In the genomic region with DNA sequence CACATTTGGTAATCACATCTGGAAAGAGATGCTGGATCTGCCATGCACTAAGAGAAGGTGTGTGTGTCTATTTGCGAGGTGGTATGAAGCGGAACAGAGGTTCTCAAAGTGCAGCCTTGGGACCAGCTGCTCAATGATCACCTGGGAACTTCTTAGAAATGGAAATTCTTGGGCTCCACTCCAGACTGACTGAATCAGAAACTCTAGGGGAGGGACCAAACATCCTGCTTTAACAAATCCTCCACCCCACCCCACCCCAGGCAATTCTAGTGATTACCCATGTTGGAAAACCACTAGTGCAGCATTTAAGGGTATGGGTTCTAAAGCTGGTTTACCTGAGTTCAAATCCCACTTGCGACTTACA, we compare ENCODE assay signal across 35 cellular contexts.
DNase-seq lines count a peak whose midpoint lies in the region; ATAC-seq, FAIRE-seq and TF ChIP-seq lines count a peak whose summit lies in the region.
"Had no signal": no experiment of that assay in that cellular context is flagged by ENCODE, and none has a peak within 500 bp of the region (broad histone marks: within the 10 kb centered on the region; RNA-seq: fewer than 3 reads in every experiment).

No MANE protein-coding gene starts in this region.

- H3K4me2 ChIP-seq in mammary epithelial cell (ENCODE audit: insufficient read depth, low read depth, low read length) (no peak overlapping the region), keratinocyte (ENCODE audit: control insufficient read depth, extremely low read depth, insufficient read depth, low read depth, low read length) (peak overlapping the region; percentile 54)

- dilution Hi-C loops in mammary epithelial cell (cut with HindIII; ENCODE audit: low sequenced_read_pairs) (no loop called here), keratinocyte (cut with MboI; ENCODE audit: extremely low pct_ligation_motif_present, low sequenced_read_pairs) (no loop called here)

- H2AFZ ChIP-seq in mammary epithelial cell (ENCODE audit: low read depth, low read length) (no peak overlapping the region), keratinocyte (ENCODE audit: control insufficient read depth, low read length) (no peak overlapping the region)

- H3K79me2 ChIP-seq in mammary epithelial cell (ENCODE audit: insufficient read depth, low read length) (no peaks in the 10 kb centered on the region), keratinocyte (ENCODE audit: control insufficient read depth, insufficient read depth, low read length) (no peaks in the 10 kb centered on the region)

- H3K9ac ChIP-seq in mammary epithelial cell (ENCODE audit: insufficient read depth, low read length) (no peak overlapping the region), keratinocyte (ENCODE audit: control insufficient read depth, extremely low read depth, insufficient read depth, low read length) (peak overlapping the region; percentile 51)

- H3K9me1 ChIP-seq in keratinocyte (ENCODE audit: control insufficient read depth, extremely low read depth, insufficient read depth, low read length): no peaks in the 10 kb centered on the region

- CTCF ChIA-PET in MCF 10A (lab: Yijun Ruan, JAX): interaction anchor here (0.6 to 1.4 kb wide), 4 partner anchors 9 to 831 kb away, joined by 3 to 4 read pairs (median 4); no protein-coding TSS in a partner anchor
- CTCF ChIA-PET in mammary epithelial cell (lab: Charles Lee; ENCODE audit: low non-redundant PET): interaction anchor here (0.6 kb wide), 1 partner anchor 343 kb away, joined by 5 read pairs; no protein-coding TSS in a partner anchor

- no peak overlapping the region for H3K27ac ChIP-seq in breast epithelium
- H3K27ac ChIP-seq in mammary epithelial cell (ENCODE audit: insufficient read depth, low read depth, low read length): peak overlapping the region; percentile 11
- peak overlapping the region; percentile 76 for H3K27ac ChIP-seq in keratinocyte (ENCODE audit: control insufficient read depth, insufficient read depth, low read length)
- H3K27ac ChIP-seq: cardiac muscle cell, heart right ventricle, HL-60, testis had no signal

- H4K20me1 ChIP-seq in mammary epithelial cell (ENCODE audit: insufficient read depth, low read length): no peaks in the 10 kb centered on the region
- no peaks in the 10 kb centered on the region for H4K20me1 ChIP-seq in keratinocyte (ENCODE audit: control insufficient read depth, extremely low read depth, insufficient read depth, low read length)

- H3K4me3 Mint-ChIP-seq in MCF 10A (ENCODE audit: unreplicated experiment) (no peak overlapping the region), type B pancreatic cell (no peak overlapping the region)
- H3K4me3 Mint-ChIP-seq: activated CD8-positive, alpha-beta T cell treated with anti-CD3 and anti-CD28 coated beads for 36 hours; activated naive CD8-positive, alpha-beta T cell treated with anti-CD3 and anti-CD28 coated beads for 36 hours; activated T-helper 17 cell treated with anti-CD3 and anti-CD28 coated beads, Interleukin-2, amount 50 U/mL, for 72 hours; B cell; CD4-positive, alpha-beta memory T cell; H9; nephron; stimulated activated naive CD8-positive, alpha-beta T cell treated with anti-CD3 and anti-CD28 coated beads, Interleukin-15, Interleukin-2, amounts not matched to agents 100 ng/mL and 50 ng/mL, for 24 hours had no signal

- H3K9me3 Mint-ChIP-seq in MCF 10A (ENCODE audit: unreplicated experiment) (no peaks in the 10 kb centered on the region), type B pancreatic cell (no peaks in the 10 kb centered on the region)
- H3K9me3 Mint-ChIP-seq: activated CD8-positive, alpha-beta T cell treated with anti-CD3 and anti-CD28 coated beads for 36 hours; activated naive CD8-positive, alpha-beta T cell treated with anti-CD3 and anti-CD28 coated beads for 36 hours; activated T-helper 17 cell treated with anti-CD3 and anti-CD28 coated beads, Interleukin-2, amount 50 U/mL, for 72 hours; CD4-positive, alpha-beta memory T cell; nephron; stimulated activated naive CD8-positive, alpha-beta T cell treated with anti-CD3 and anti-CD28 coated beads, Interleukin-15, Interleukin-2, amounts not matched to agents 100 ng/mL and 50 ng/mL, for 24 hours had no signal

- no peak for TF ChIP-seq POLR2A in breast epithelium (IDR thresholded peaks at IDR 0.05)

- H3K4me3 ChIP-seq in breast epithelium (no peak overlapping the region), mammary epithelial cell (replicated peaks in 1 of 3; ENCODE audit: insufficient read depth in 1 of 3, low read depth in 2 of 3, low read length in 3 of 3) (no peak overlapping the region), keratinocyte (ENCODE audit: control insufficient read depth in 2 of 3, extremely low read depth in 1 of 3, insufficient read depth in 2 of 3, low read depth in 1 of 3, low read length in 3 of 3) (no peak overlapping the region)
- H3K4me3 ChIP-seq: cardiac muscle cell, heart right ventricle, skin epidermis, testis had no signal

- POLR2A ChIA-PET in MCF 10A (lab: Yijun Ruan, JAX): interaction anchor here (0.5 to 2.6 kb wide), 13 partner anchors 11 to 890 kb away, joined by 3 to 9 read pairs (median 3); a partner anchor contains a TSS

- H3K9me3 ChIP-seq in breast epithelium: no peaks in the 10 kb centered on the region
- no peaks in the 10 kb centered on the region for H3K9me3 ChIP-seq in mammary epithelial cell (replicated peaks; ENCODE audit: insufficient read depth, low read length)
- H3K9me3 ChIP-seq in keratinocyte (ENCODE audit: control insufficient read depth, low read depth, low read length): no peaks in the 10 kb centered on the region
- H3K9me3 ChIP-seq: heart right ventricle, testis had no signal

- no peak for ATAC-seq in HG02840 (IDR thresholded peaks at IDR 0.05; ENCODE audit: low FRiP score, unreplicated experiment)
- ATAC-seq: activated CD8-positive, alpha-beta T cell treated with anti-CD3 and anti-CD28 coated beads for 36 hours; activated T-helper 17 cell treated with anti-CD3 and anti-CD28 coated beads, Interleukin-2, amount 50 U/mL, for 72 hours; heart right ventricle had no signal

- BruUV-seq in MCF 10A (replicated peaks; lab: Mats Ljungman, UMichigan) (no TSS peak), mammary epithelial cell (replicated peaks; lab: Mats Ljungman, UMichigan) (no TSS peak)

- H3K36me3 Mint-ChIP-seq in MCF 10A (ENCODE audit: insufficient read depth, unreplicated experiment) (no peaks in the 10 kb centered on the region), type B pancreatic cell (no peaks in the 10 kb centered on the region)
- H3K36me3 Mint-ChIP-seq: activated naive CD8-positive, alpha-beta T cell treated with anti-CD3 and anti-CD28 coated beads for 36 hours; CD4-positive, alpha-beta memory T cell had no signal

- H3K4me1 ChIP-seq in breast epithelium: no peaks in the 10 kb centered on the region
- peaks cover 50% of the 10 kb centered on the region for H3K4me1 ChIP-seq in mammary epithelial cell (ENCODE audit: insufficient read depth, low read length)
- H3K4me1 ChIP-seq in keratinocyte (ENCODE audit: control insufficient read depth, extremely low read depth, insufficient read depth, low read length): peaks cover 60% of the 10 kb centered on the region

- WGBS in mammary epithelial cell (ENCODE audit: low coverage, missing lambda C conversion rate): 94% methylated on average over 3 of the region's 3 CpGs

- FAIRE-seq in keratinocyte (lab: Jason Lieb, UNC): peak; percentile 84
- FAIRE-seq: colon, GM12891 had no signal

- no peaks in the 10 kb centered on the region for H3K27me3 ChIP-seq in breast epithelium
- no peaks in the 10 kb centered on the region for H3K27me3 ChIP-seq in mammary epithelial cell (ENCODE audit: insufficient read depth, low read length)
- no peaks in the 10 kb centered on the region for H3K27me3 ChIP-seq in keratinocyte (ENCODE audit: control insufficient read depth, extremely low read depth, insufficient read depth, low read length)
- H3K27me3 ChIP-seq: heart right ventricle, testis had no signal

- DNase-seq in MCF 10A (ENCODE audit: unreplicated experiment): no peak
- DNase-seq in breast epithelium (ENCODE audit: low spot score in 2 of 2): no peak
- DNase-seq in mammary epithelial cell: peak; percentile 67
- no peak for DNase-seq in keratinocyte (ENCODE audit: low read depth, low spot score)
- no peak for DNase-seq in type B pancreatic cell (ENCODE audit: extremely low spot score, unreplicated experiment)
- DNase-seq in COLO668 (lab: John Stamatoyannopoulos, UW; ENCODE audit: unreplicated experiment): no peak
- no peak for DNase-seq in AG20443 (ENCODE audit: low spot score)
- DNase-seq: activated CD8-positive, alpha-beta T cell treated with anti-CD3 and anti-CD28 coated beads for 36 hours; activated naive CD8-positive, alpha-beta T cell treated with anti-CD3 and anti-CD28 coated beads for 36 hours; anterior cingulate cortex; CD4-positive, alpha-beta memory T cell; effector CD4-positive, alpha-beta T cell; EL; foreskin fibroblast; H9; heart right ventricle; KG1; kidney glomerular epithelial cell; MM.1S; NCI-H2227 treated with DMSO at 0.1 percent for 48 hours; NCI-H526; NK-92 treated with Interleukin-12 subunit alpha and Interleukin-12 subunit beta, amount 100 ng/mL, for 24 hours; SIG-M5; T-helper 9 cell; testis had no signal

- H3K27ac Mint-ChIP-seq in MCF 10A (ENCODE audit: low read depth, unreplicated experiment): peak overlapping the region; percentile 60
- H3K27ac Mint-ChIP-seq in type B pancreatic cell: peak overlapping the region; percentile 30
- H3K27ac Mint-ChIP-seq: activated CD8-positive, alpha-beta T cell treated with anti-CD3 and anti-CD28 coated beads for 36 hours; activated T-helper 17 cell treated with anti-CD3 and anti-CD28 coated beads, Interleukin-2, amount 50 U/mL, for 72 hours; B cell; H9; nephron; stimulated activated naive CD8-positive, alpha-beta T cell treated with anti-CD3 and anti-CD28 coated beads, Interleukin-15, Interleukin-2, amounts not matched to agents 100 ng/mL and 50 ng/mL, for 24 hours had no signal

- in situ Hi-C loops in mammary epithelial cell (cut with MboI; ENCODE audit: low sequenced_read_pairs in 2 of 2): no loop called here

- H3K36me3 ChIP-seq in breast epithelium (no peaks in the 10 kb centered on the region), mammary epithelial cell (ENCODE audit: insufficient read depth, low read length) (no peaks in the 10 kb centered on the region), keratinocyte (ENCODE audit: control insufficient read depth in 2 of 2, extremely low read depth in 1 of 2, insufficient read depth in 2 of 2, low read length in 2 of 2) (no peaks in the 10 kb centered on the region)
- H3K36me3 ChIP-seq: cardiac muscle cell, heart right ventricle had no signal

- H3K4me1 Mint-ChIP-seq in MCF 10A (ENCODE audit: insufficient read depth, unreplicated experiment) (peaks cover 79% of the 10 kb centered on the region), type B pancreatic cell (ENCODE audit: unreplicated experiment) (peaks cover 32% of the 10 kb centered on the region)

- TF ChIP-seq CTCF in MCF 10A (IDR thresholded peaks at IDR 0.05; ENCODE audit: unreplicated experiment) (no peak), breast epithelium (IDR thresholded peaks at IDR 0.05) (no peak), mammary epithelial cell (conservative IDR thresholded peaks at IDR 0.05 in 1 of 2, IDR thresholded peaks at IDR 0.05 in 1 of 2; ENCODE audit: extremely low read depth in 1 of 2, insufficient read depth in 1 of 2, low read depth in 1 of 2, low read length in 2 of 2) (no peak), keratinocyte (optimal IDR thresholded peaks at IDR 0.05 in 1 of 3, IDR thresholded peaks at IDR 0.05 in 1 of 3, conservative IDR thresholded peaks at IDR 0.05 in 1 of 3; ENCODE audit: extremely low read depth in 1 of 3, insufficient read depth in 2 of 3, low read length in 3 of 3) (no peak), type B pancreatic cell (conservative IDR thresholded peaks at IDR 0.05) (no peak)

- no peaks in the 10 kb centered on the region for H3K27me3 Mint-ChIP-seq in MCF 10A (ENCODE audit: insufficient read depth, unreplicated experiment)
- peaks cover 4% of the 10 kb centered on the region for H3K27me3 Mint-ChIP-seq in type B pancreatic cell
- H3K27me3 Mint-ChIP-seq: activated CD8-positive, alpha-beta T cell treated with anti-CD3 and anti-CD28 coated beads for 36 hours; B cell; stimulated activated naive CD8-positive, alpha-beta T cell treated with anti-CD3 and anti-CD28 coated beads, Interleukin-15, Interleukin-2, amounts not matched to agents 100 ng/mL and 50 ng/mL, for 24 hours had no signal

- intact Hi-C loops in MCF 10A (cut with micrococcal nuclease): loop anchor here (10.0 kb wide), 1 partner anchor 767 kb away; no protein-coding TSS in a partner anchor
- intact Hi-C loops in breast epithelium (cut with DNase I; ENCODE audit: low total_unique reads): no loop called here
- intact Hi-C loops in mammary epithelial cell (cut with micrococcal nuclease): no loop called here

Comparison
In these comparisons a context has a peak if more than half of its experiments do, and no peak if none do; other contexts are left out.
1. H3K27ac ChIP-seq: peak in mammary epithelial cell (single experiment) and keratinocyte (single experiment); none in breast epithelium (0 of 2).